ENCODE assay signal across 25 cellular contexts in the genomic region with DNA sequence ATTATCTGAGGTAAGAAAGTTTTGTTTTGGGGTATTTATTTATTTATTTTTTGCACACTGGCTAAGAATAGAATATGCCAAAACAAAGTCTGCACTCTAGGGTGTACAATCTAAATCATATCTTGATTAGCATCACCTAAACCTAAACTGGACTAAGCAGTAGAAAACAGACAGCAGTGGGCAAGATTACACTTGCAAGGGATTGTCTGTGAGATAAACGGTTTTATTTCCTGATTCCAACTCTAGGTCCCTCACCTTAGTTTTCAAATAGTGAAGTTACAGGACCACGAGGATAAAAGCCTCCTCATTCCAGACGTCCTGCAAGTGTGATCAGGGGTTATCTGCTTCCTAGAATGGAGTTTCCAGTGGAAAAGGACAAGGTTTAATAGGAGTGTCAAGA.
"Had no signal": no experiment of that assay in that cellular context is flagged by ENCODE, and none has a peak within 500 bp of the region (broad histone marks: within the 10 kb centered on the region; RNA-seq: fewer than 3 reads in every experiment).

No MANE protein-coding gene starts in this region.

- H3K4me1 ChIP-seq: psoas muscle had no signal

- FAIRE-seq: colon, islet of Langerhans had no signal

- ATAC-seq: activated CD4-positive, alpha-beta T cell treated with anti-CD3 and anti-CD28 coated beads for 36 hours; activated naive CD4-positive, alpha-beta T cell treated with anti-CD3 and anti-CD28 coated beads, Interleukin-2, amount 50 U/mL, for 72 hours; activated T-helper 17 cell treated with anti-CD3 and anti-CD28 coated beads, Interleukin-2, amount 50 U/mL, for 72 hours; gastrocnemius medialis; naive thymus-derived CD4-positive, alpha-beta T cell; psoas muscle had no signal

- H3K9me3 ChIP-seq: esophagus muscularis mucosa, gastrocnemius medialis, lower lobe of right lung, ovary, psoas muscle, right atrium auricular region, spleen had no signal

- H3K27ac ChIP-seq: esophagus muscularis mucosa, gastrocnemius medialis, ovary, psoas muscle, right atrium auricular region, spleen had no signal

- H3K4me3 ChIP-seq: esophagus muscularis mucosa, gastrocnemius medialis, lower lobe of right lung, ovary, psoas muscle, right atrium auricular region, spleen had no signal

- H3K36me3 ChIP-seq: esophagus muscularis mucosa, gastrocnemius medialis, lower lobe of right lung, ovary, right atrium auricular region, spleen had no signal

- H3K27me3 ChIP-seq: esophagus muscularis mucosa, gastrocnemius medialis, ovary, right atrium auricular region, spleen had no signal

- DNase-seq: activated B cell treated with CpG ODN at 0.5 μM for 24 hours; activated CD4-positive, alpha-beta T cell treated with anti-CD3 and anti-CD28 coated beads for 36 hours; activated CD4-positive, alpha-beta T cell treated with anti-CD3 and anti-CD28 coated beads, Interleukin-2, amount 50 U/mL, for 4 hours; activated CD8-positive, alpha-beta memory T cell treated with anti-CD3 and anti-CD28 coated beads for 24 hours; activated CD8-positive, alpha-beta memory T cell treated with anti-CD3 and anti-CD28 coated beads, Interleukin-2, amount 50 U/mL, for 4 hours; activated T-cell treated with anti-CD3 and anti-CD28 coated beads, Interleukin-2, amount 50 U/mL, for 24 hours; aorta; central memory CD4-positive, alpha-beta T cell; effector memory CD4-positive, alpha-beta T cell; gastrocnemius medialis; left cardiac atrium; lower lobe of right lung; naive thymus-derived CD4-positive, alpha-beta T cell; ovary; psoas muscle; spleen; stimulated activated CD4-positive, alpha-beta T cell treated with anti-CD3 and anti-CD28 coated beads, Interleukin-4, amount 100 ng/mL, for 24 hours; stimulated activated naive CD4-positive, alpha-beta T cell treated with Interleukin-2 at 50 U/mL for 16 hours; T-helper 9 cell had no signal
